1 cellular context compared by ENCODE assay signal in the genomic region with DNA sequence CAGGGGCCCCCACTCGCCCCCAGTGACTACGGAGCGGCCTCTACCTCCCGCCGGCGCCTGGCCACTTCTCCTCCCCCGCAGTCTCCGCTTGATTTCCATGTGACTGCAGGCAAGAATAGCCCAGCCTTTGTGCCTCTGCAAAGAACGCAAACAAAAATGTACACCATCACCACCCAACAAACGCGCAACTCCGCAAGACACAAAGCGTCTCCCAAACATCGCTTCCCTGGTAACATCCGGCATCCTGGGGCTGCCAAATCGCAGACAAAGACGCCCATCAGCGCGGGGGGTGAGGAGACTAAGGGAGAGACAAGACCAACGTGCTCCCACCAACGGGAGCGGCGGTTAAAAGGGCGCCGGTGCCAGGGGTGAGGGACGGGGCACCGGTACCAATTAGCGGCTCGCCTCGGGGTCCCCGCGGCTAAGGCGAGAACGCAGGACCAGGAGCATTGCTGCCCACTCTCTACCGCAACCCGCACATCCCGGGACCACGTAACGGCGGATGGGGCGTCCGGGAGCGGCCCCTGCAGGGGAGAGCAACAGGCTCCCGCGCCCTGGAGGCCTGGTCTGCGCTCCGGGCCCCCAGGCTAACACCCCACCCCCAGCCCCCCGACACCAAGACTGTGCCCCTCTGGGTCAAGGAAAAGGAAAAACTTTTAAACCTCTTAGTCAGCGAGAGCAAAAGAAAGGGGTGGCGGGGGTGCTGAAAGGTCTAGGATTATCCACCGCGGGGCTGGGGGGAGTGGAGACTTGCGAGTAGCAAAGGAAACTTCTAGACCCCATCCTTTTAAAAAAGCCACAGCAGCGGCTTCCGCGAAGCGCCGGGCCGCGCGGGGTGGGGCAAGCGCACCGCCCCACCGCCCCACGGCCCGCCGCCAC.
TF ChIP-seq lines count a peak whose summit lies in the region.

No MANE protein-coding gene starts in this region.

TF ChIP-seq in HepG2, 621 proteins besides CTCF, POLR2A, EP300 and RAD21 (continued from another document):
- TF ChIP-seq TARDBP (CRISPR knock-in tag; IDR thresholded peaks at IDR 0.05) (peak; percentile 33; the same call in 1 of the 2 replicates), ZNF30 (CRISPR knock-in tag; IDR thresholded peaks at IDR 0.05) (no peak), ZNF605 (CRISPR knock-in tag; IDR thresholded peaks at IDR 0.05) (peak; percentile 29; the same call in 1 of the 2 replicates), ZNF775 (CRISPR knock-in tag; IDR thresholded peaks at IDR 0.05; ENCODE audit: borderline replicate concordance) (no peak), MAX (IDR thresholded peaks at IDR 0.05) (no peak), RBFOX2 (IDR thresholded peaks at IDR 0.05; ENCODE audit: low read depth, low read length) (0 out of 2 replicates have a peak, but pooled peaks have one; percentile 34), ZNF292 (CRISPR knock-in tag; IDR thresholded peaks at IDR 0.05; ENCODE audit: borderline replicate concordance, low read depth) (no peak), ZNF768 (CRISPR knock-in tag; IDR thresholded peaks at IDR 0.05) (peak; percentile 30; the same call in 1 of the 2 replicates), ZBTB1 (CRISPR knock-in tag; IDR thresholded peaks at IDR 0.05; ENCODE audit: borderline replicate concordance) (no peak), PHF5A (CRISPR knock-in tag; IDR thresholded peaks at IDR 0.05; ENCODE audit: low read depth, unreplicated experiment) (no peak), IKZF4 (CRISPR knock-in tag; IDR thresholded peaks at IDR 0.05; ENCODE audit: borderline replicate concordance, low read depth, not compliant biosample characterization) (no peak), NONO (IDR thresholded peaks at IDR 0.05) (no peak), NONO (CRISPR knock-in tag; conservative IDR thresholded peaks at IDR 0.05) (0 out of 2 replicates have a peak, but pooled peaks have one; percentile 36), ZNF614 (CRISPR knock-in tag; IDR thresholded peaks at IDR 0.05; ENCODE audit: borderline replicate concordance) (0 out of 2 replicates have a peak, but pooled peaks have one; percentile 24), GRHL1 (CRISPR knock-in tag; conservative IDR thresholded peaks at IDR 0.05) (no peak), ZNF737 (CRISPR knock-in tag; IDR thresholded peaks at IDR 0.05; ENCODE audit: borderline replicate concordance) (0 out of 2 replicates have a peak, but pooled peaks have one; percentile 68), YEATS4 (CRISPR knock-in tag; IDR thresholded peaks at IDR 0.05; ENCODE audit: borderline replicate concordance) (peak; percentile 47; the same call in 1 of the 2 replicates), SNRNP70 (IDR thresholded peaks at IDR 0.05; ENCODE audit: low read depth, low read length) (no peak), TOE1 (CRISPR knock-in tag; IDR thresholded peaks at IDR 0.05) (no peak), HDAC1 (CRISPR knock-in tag; IDR thresholded peaks at IDR 0.05) (peak; percentile 20; the same call in 1 of the 2 replicates), ZNF800 (CRISPR knock-in tag; IDR thresholded peaks at IDR 0.05) (peak; percentile 38; the same call in 1 of the 2 replicates), GLI4 (CRISPR knock-in tag; IDR thresholded peaks at IDR 0.05; ENCODE audit: borderline replicate concordance) (no peak), TCF12 (IDR thresholded peaks at IDR 0.05) (no peak), TCF12 (CRISPR knock-in tag; IDR thresholded peaks at IDR 0.05) (no peak), ZNF510 (CRISPR knock-in tag; IDR thresholded peaks at IDR 0.05; ENCODE audit: low read depth) (no peak), JDP2 (CRISPR knock-in tag; IDR thresholded peaks at IDR 0.05; ENCODE audit: borderline replicate concordance) (no peak), HNRNPL (IDR thresholded peaks at IDR 0.05; ENCODE audit: low read depth, low read length) (0 out of 2 replicates have a peak, but pooled peaks have one; percentile 22), FOXP4 (CRISPR knock-in tag; IDR thresholded peaks at IDR 0.05) (peak; percentile 11; the same call in 1 of the 2 replicates), ZFY (CRISPR knock-in tag; IDR thresholded peaks at IDR 0.05) (peak; percentile 48), ZNF451 (CRISPR knock-in tag; IDR thresholded peaks at IDR 0.05) (no peak), ZBTB26 (CRISPR knock-in tag; IDR thresholded peaks at IDR 0.05; ENCODE audit: borderline replicate concordance) (no peak), JUNB (CRISPR knock-in tag; IDR thresholded peaks at IDR 0.05; ENCODE audit: borderline replicate concordance) (no peak), POLR2G (IDR thresholded peaks at IDR 0.05; ENCODE audit: low read depth, low read length) (peak; percentile 35; the same call in 1 of the 2 replicates), ZFYVE20 (CRISPR knock-in tag; IDR thresholded peaks at IDR 0.05; ENCODE audit: borderline replicate concordance, low read depth) (no peak)
- TF ChIP-seq, protein P1, sequence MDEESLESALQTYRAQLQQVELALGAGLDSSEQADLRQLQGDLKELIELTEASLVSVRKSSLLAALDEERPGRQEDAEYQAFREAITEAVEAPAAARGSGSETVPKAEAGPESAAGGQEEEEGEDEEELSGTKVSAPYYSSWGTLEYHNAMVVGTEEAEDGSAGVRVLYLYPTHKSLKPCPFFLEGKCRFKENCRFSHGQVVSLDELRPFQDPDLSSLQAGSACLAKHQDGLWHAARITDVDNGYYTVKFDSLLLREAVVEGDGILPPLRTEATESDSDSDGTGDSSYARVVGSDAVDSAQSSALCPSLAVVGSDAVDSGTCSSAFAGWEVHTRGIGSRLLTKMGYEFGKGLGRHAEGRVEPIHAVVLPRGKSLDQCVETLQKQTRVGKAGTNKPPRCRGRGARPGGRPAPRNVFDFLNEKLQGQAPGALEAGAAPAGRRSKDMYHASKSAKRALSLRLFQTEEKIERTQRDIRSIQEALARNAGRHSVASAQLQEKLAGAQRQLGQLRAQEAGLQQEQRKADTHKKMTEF (CRISPR knock-in tag; IDR thresholded peaks at IDR 0.05) = 0 out of 2 replicates have a peak, but pooled peaks have one; percentile 8
- TF ChIP-seq, protein P2, sequence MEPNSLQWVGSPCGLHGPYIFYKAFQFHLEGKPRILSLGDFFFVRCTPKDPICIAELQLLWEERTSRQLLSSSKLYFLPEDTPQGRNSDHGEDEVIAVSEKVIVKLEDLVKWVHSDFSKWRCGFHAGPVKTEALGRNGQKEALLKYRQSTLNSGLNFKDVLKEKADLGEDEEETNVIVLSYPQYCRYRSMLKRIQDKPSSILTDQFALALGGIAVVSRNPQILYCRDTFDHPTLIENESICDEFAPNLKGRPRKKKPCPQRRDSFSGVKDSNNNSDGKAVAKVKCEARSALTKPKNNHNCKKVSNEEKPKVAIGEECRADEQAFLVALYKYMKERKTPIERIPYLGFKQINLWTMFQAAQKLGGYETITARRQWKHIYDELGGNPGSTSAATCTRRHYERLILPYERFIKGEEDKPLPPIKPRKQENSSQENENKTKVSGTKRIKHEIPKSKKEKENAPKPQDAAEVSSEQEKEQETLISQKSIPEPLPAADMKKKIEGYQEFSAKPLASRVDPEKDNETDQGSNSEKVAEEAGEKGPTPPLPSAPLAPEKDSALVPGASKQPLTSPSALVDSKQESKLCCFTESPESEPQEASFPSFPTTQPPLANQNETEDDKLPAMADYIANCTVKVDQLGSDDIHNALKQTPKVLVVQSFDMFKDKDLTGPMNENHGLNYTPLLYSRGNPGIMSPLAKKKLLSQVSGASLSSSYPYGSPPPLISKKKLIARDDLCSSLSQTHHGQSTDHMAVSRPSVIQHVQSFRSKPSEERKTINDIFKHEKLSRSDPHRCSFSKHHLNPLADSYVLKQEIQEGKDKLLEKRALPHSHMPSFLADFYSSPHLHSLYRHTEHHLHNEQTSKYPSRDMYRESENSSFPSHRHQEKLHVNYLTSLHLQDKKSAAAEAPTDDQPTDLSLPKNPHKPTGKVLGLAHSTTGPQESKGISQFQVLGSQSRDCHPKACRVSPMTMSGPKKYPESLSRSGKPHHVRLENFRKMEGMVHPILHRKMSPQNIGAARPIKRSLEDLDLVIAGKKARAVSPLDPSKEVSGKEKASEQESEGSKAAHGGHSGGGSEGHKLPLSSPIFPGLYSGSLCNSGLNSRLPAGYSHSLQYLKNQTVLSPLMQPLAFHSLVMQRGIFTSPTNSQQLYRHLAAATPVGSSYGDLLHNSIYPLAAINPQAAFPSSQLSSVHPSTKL (CRISPR knock-in tag; IDR thresholded peaks at IDR 0.05) = 0 out of 2 replicates have a peak, but pooled peaks have one; percentile 12
- TF ChIP-seq, protein P3, sequence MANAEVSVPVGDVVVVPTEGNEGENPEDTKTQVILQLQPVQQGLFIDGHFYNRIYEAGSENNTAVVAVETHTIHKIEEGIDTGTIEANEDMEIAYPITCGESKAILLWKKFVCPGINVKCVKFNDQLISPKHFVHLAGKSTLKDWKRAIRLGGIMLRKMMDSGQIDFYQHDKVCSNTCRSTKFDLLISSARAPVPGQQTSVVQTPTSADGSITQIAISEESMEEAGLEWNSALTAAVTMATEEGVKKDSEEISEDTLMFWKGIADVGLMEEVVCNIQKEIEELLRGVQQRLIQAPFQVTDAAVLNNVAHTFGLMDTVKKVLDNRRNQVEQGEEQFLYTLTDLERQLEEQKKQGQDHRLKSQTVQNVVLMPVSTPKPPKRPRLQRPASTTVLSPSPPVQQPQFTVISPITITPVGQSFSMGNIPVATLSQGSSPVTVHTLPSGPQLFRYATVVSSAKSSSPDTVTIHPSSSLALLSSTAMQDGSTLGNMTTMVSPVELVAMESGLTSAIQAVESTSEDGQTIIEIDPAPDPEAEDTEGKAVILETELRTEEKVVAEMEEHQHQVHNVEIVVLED (CRISPR knock-in tag; IDR thresholded peaks at IDR 0.05; ENCODE audit: borderline replicate concordance) = no peak
- TF ChIP-seq, protein P4, sequence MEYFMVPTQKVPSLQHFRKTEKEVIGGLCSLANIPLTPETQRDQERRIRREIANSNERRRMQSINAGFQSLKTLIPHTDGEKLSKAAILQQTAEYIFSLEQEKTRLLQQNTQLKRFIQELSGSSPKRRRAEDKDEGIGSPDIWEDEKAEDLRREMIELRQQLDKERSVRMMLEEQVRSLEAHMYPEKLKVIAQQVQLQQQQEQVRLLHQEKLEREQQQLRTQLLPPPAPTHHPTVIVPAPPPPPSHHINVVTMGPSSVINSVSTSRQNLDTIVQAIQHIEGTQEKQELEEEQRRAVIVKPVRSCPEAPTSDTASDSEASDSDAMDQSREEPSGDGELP (IDR thresholded peaks at IDR 0.05; ENCODE audit: borderline replicate concordance, low read depth) = 0 out of 2 replicates have a peak, but pooled peaks have one; percentile 14
